Comparison of ENCODE assay signal across 20 cellular contexts in the genomic region with DNA sequence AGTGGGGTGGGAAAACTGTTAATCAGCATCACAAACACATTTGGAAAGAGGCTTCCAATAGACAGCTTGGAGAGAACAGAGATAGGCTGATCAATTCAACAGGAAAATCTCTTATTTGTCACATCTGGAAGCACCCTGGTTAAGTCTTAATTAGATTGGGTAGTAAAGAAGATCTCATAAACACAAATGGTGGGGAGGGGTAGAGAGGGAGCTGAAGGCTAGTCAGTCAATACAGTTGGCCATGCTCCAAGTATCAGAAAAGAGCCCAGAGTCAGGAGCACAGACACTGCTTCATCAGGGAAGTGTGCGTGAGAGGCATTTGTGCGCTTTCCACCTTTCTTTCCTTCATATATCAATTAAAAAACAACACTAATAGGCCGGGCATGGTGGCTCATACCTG.
DNase-seq lines count a peak whose midpoint lies in the region; ATAC-seq and TF ChIP-seq lines count a peak whose summit lies in the region.
"Had no signal": no experiment of that assay in that cellular context is flagged by ENCODE, and none has a peak within 500 bp of the region (broad histone marks: within the 10 kb centered on the region; RNA-seq: fewer than 3 reads in every experiment).

No MANE protein-coding gene starts in this region.

- H3K36me3 ChIP-seq in SK-N-SH (replicated peaks in 1 of 2; ENCODE audit: control insufficient read depth in 1 of 2, insufficient read depth in 2 of 2, low read length in 1 of 2) (no peaks in the 10 kb centered on the region), WERI-Rb-1 (no peaks in the 10 kb centered on the region), mesendoderm (ENCODE audit: control insufficient read depth, insufficient read depth, low read length) (no peaks in the 10 kb centered on the region), esophagus squamous epithelium (no peaks in the 10 kb centered on the region)
- H3K36me3 ChIP-seq: BLaER1, HAP-1 had no signal

- H3K27ac ChIP-seq in SK-N-SH (ENCODE audit: low read depth in 2 of 2, low read length in 1 of 2) (peak overlapping the region in 1 of 2 experiments; percentile 93; a peak in 2 of 4 replicates), WERI-Rb-1 (peak overlapping the region; percentile 3; the same call in 1 of the 2 replicates), mesendoderm (ENCODE audit: low read depth, low read length) (no peak overlapping the region), esophagus squamous epithelium (no peak overlapping the region)
- H3K27ac ChIP-seq: 22Rv1, BLaER1, C4-2B had no signal

- no peak overlapping the region for H3K18ac ChIP-seq in mesendoderm (ENCODE audit: low read length)

- H4K20me1 ChIP-seq in SK-N-SH (ENCODE audit: insufficient read depth), result no peaks in the 10 kb centered on the region
- H4K20me1 ChIP-seq: BLaER1 had no signal

- H4K5ac ChIP-seq in mesendoderm (ENCODE audit: low read length), result no peak overlapping the region

- TF ChIP-seq CTCF in SK-N-SH (IDR thresholded peaks at IDR 0.05) (no peak), WERI-Rb-1 (IDR thresholded peaks at IDR 0.05; ENCODE audit: low read depth, low read length) (no peak), esophagus squamous epithelium (IDR thresholded peaks at IDR 0.05) (no peak)

- H3K9me3 ChIP-seq in SK-N-SH (no peaks in the 10 kb centered on the region), WERI-Rb-1 (ENCODE audit: severe bottlenecking) (no peaks in the 10 kb centered on the region), esophagus squamous epithelium (no peaks in the 10 kb centered on the region)
- H3K9me3 ChIP-seq: BLaER1, Caco-2, HAP-1 had no signal

- H3K4me3 Mint-ChIP-seq in naive thymus-derived CD8-positive, alpha-beta T cell, result no peak overlapping the region
- no peak overlapping the region for H3K4me3 Mint-ChIP-seq in activated T-cell treated with anti-CD3 and anti-CD28 coated beads, Interleukin-2, amount 50 U/mL, for 4 hours
- H3K4me3 Mint-ChIP-seq: B cell; CD4-positive, CD25-positive, alpha-beta regulatory T cell; CD8-positive, alpha-beta T cell; HFFc6 had no signal

- no peak for TF ChIP-seq RAD21 in SK-N-SH (IDR thresholded peaks at IDR 0.05; ENCODE audit: low read length)

- no peak for ATAC-seq in SK-N-SH treated with all-trans-retinoic acid at 6 μM for 48 hours
- ATAC-seq in naive thymus-derived CD8-positive, alpha-beta T cell, result no peak
- ATAC-seq in activated T-cell treated with anti-CD3 and anti-CD28 coated beads, Interleukin-2, amount 50 U/mL, for 4 hours, result no peak
- ATAC-seq: CD8-positive, alpha-beta T cell had no signal

- no peaks in the 10 kb centered on the region for H3K79me1 ChIP-seq in mesendoderm (ENCODE audit: low read length)

- no peak overlapping the region for H4K8ac ChIP-seq in mesendoderm (ENCODE audit: low read depth, low read length)

- no peak overlapping the region for H2AK5ac ChIP-seq in mesendoderm (ENCODE audit: low read length)

- no peak overlapping the region for H2BK120ac ChIP-seq in mesendoderm (ENCODE audit: low read depth, low read length)

- no peak for TF ChIP-seq EP300 in SK-N-SH (IDR thresholded peaks at IDR 0.05; ENCODE audit: borderline replicate concordance in 1 of 2, low read depth in 1 of 2, low read length in 1 of 2)

- H3K56ac ChIP-seq in mesendoderm (ENCODE audit: low read length), result no peak overlapping the region

- no peaks in the 10 kb centered on the region for H3K9me2 ChIP-seq in SK-N-SH

- CTCF ChIA-PET in SK-N-SH (lab: Yijun Ruan, JAX), result interaction anchor here (1.1 kb wide), 2 partner anchors 210 to 328 kb away, joined by 3 to 8 read pairs; no protein-coding TSS in a partner anchor

- H2BK5ac ChIP-seq in mesendoderm (ENCODE audit: low read length), result no peak overlapping the region

- intact Hi-C loops in esophagus squamous epithelium (cut with DNase I), result no loop called here

- H3K4me1 Mint-ChIP-seq in naive thymus-derived CD8-positive, alpha-beta T cell, result no peaks in the 10 kb centered on the region
- H3K4me1 Mint-ChIP-seq in activated T-cell treated with anti-CD3 and anti-CD28 coated beads, Interleukin-2, amount 50 U/mL, for 4 hours (ENCODE audit: low read depth), result no peaks in the 10 kb centered on the region
- H3K4me1 Mint-ChIP-seq: B cell; CD4-positive, CD25-positive, alpha-beta regulatory T cell had no signal

- H3K4me2 ChIP-seq in SK-N-SH (no peak overlapping the region), mesendoderm (ENCODE audit: low read length) (no peak overlapping the region)
- H3K4me2 ChIP-seq: BLaER1 had no signal

- peaks cover 0 to 11% (median 0%) of the 10 kb centered on the region in 9 donors for H3K9me3 Mint-ChIP-seq in naive thymus-derived CD8-positive, alpha-beta T cell
- peaks cover 3% of the 10 kb centered on the region for H3K9me3 Mint-ChIP-seq in activated T-cell treated with anti-CD3 and anti-CD28 coated beads, Interleukin-2, amount 50 U/mL, for 4 hours
- H3K9me3 Mint-ChIP-seq: CD8-positive, alpha-beta T cell had no signal

- WGBS in SK-N-SH (ENCODE audit: low lambda C conversion rate), result 59% methylated on average over 3 of the region's 3 CpGs
- WGBS in mesendoderm (ENCODE audit: extremely low coverage, insufficient coverage, low lambda C conversion rate), result no CpG with 5 or more reads among the region's 3 CpGs
- whole genome bisulfite sequencing in esophagus squamous epithelium, 2 donors, result 83 to 87% methylated on average over 3 of the region's 3 CpGs

- H3K79me2 ChIP-seq in SK-N-SH (ENCODE audit: insufficient read depth) (no peaks in the 10 kb centered on the region), mesendoderm (ENCODE audit: control insufficient read depth, insufficient read depth, low read length) (no peaks in the 10 kb centered on the region)

- no peaks in the 10 kb centered on the region for H3K36me3 Mint-ChIP-seq in naive thymus-derived CD8-positive, alpha-beta T cell
- H3K36me3 Mint-ChIP-seq in activated T-cell treated with anti-CD3 and anti-CD28 coated beads, Interleukin-2, amount 50 U/mL, for 4 hours (ENCODE audit: insufficient read depth), result no peaks in the 10 kb centered on the region
- H3K36me3 Mint-ChIP-seq: CD8-positive, alpha-beta T cell had no signal

- H3K27me3 ChIP-seq in SK-N-SH (ENCODE audit: insufficient read depth) (no peaks in the 10 kb centered on the region), WERI-Rb-1 (ENCODE audit: insufficient read depth, low read depth, severe bottlenecking) (no peaks in the 10 kb centered on the region), mesendoderm (ENCODE audit: insufficient read depth, low read length, poor library complexity) (no peaks in the 10 kb centered on the region), esophagus squamous epithelium (no peaks in the 10 kb centered on the region)
- H3K27me3 ChIP-seq: BLaER1 had no signal

- H3K4me1 ChIP-seq in SK-N-SH (ENCODE audit: control insufficient read depth in 1 of 2, insufficient read depth in 2 of 2, low read depth in 1 of 2, low read length in 1 of 2) (peaks cover 6 to 35% of the 10 kb centered on the region in 2 experiments; a peak in 2 of 4 replicates), mesendoderm (ENCODE audit: control insufficient read depth, low read depth, low read length) (no peaks in the 10 kb centered on the region), esophagus squamous epithelium (no peaks in the 10 kb centered on the region)
- H3K4me1 ChIP-seq: BLaER1, Caco-2, HAP-1 had no signal

- H2BK15ac ChIP-seq in mesendoderm (replicated peaks; ENCODE audit: low read depth), result no peak overlapping the region

- H3F3A ChIP-seq in SK-N-SH (replicated peaks; ENCODE audit: insufficient read depth), result no peaks in the 10 kb centered on the region

- H3K4ac ChIP-seq in mesendoderm (ENCODE audit: low read depth, low read length), result no peak overlapping the region

- peak; percentile 21 for DNase-seq in SK-N-SH
- DNase-seq in WERI-Rb-1, result peak; percentile 35
- peak; percentile 8 for DNase-seq in mesendoderm
- DNase-seq in naive thymus-derived CD8-positive, alpha-beta T cell, result no peak
- no peak for DNase-seq in NCI-H1417 (lab: John Stamatoyannopoulos, UW)
- no peak for DNase-seq in activated T-cell treated with anti-CD3 and anti-CD28 coated beads, Interleukin-2, amount 50 U/mL, for 4 hours
- DNase-seq in esophagus squamous epithelium (lab: John Stamatoyannopoulos, UW), result no peak
- DNase-seq: Caco-2; CD4-positive, CD25-positive, alpha-beta regulatory T cell; CD8-positive, alpha-beta T cell; DMS153; DND-41; GOT3; HFFc6 had no signal

- TF ChIP-seq POLR2A in esophagus squamous epithelium (IDR thresholded peaks at IDR 0.05), result no peak

- H3K9ac ChIP-seq in SK-N-SH (no peak overlapping the region), mesendoderm (ENCODE audit: low read length) (no peak overlapping the region)
- H3K9ac ChIP-seq: BLaER1 had no signal

- H3K23ac ChIP-seq in mesendoderm (ENCODE audit: low read length), result no peak overlapping the region

- H3K27me3 Mint-ChIP-seq in naive thymus-derived CD8-positive, alpha-beta T cell, result peaks cover 0 to 18% (median 6%) of the 10 kb centered on the region in 5 donors
- no peaks in the 10 kb centered on the region for H3K27me3 Mint-ChIP-seq in activated T-cell treated with anti-CD3 and anti-CD28 coated beads, Interleukin-2, amount 50 U/mL, for 4 hours (ENCODE audit: low read depth)
- H3K27me3 Mint-ChIP-seq: B cell; CD4-positive, CD25-positive, alpha-beta regulatory T cell had no signal

- no peak overlapping the region for H3K27ac Mint-ChIP-seq in naive thymus-derived CD8-positive, alpha-beta T cell
- H3K27ac Mint-ChIP-seq: B cell; CD4-positive, CD25-positive, alpha-beta regulatory T cell; CD8-positive, alpha-beta T cell; HFFc6 had no signal

- H3K4me3 ChIP-seq in SK-N-SH (ENCODE audit: low read depth in 2 of 2, low read length in 1 of 2) (no peak overlapping the region), WERI-Rb-1 (ENCODE audit: low read depth, low read length) (no peak overlapping the region), mesendoderm (ENCODE audit: low read length) (no peak overlapping the region), esophagus squamous epithelium (no peak overlapping the region)
- H3K4me3 ChIP-seq: BLaER1, HAP-1 had no signal

- POLR2A ChIA-PET in SK-N-SH (lab: Yijun Ruan, JAX), result interaction anchor here (1.0 to 2.0 kb wide), 2 partner anchors 11 to 35 kb away, joined by 3 to 6 read pairs; no protein-coding TSS in a partner anchor
- POLR2A ChIA-PET in naive thymus-derived CD8-positive, alpha-beta T cell (lab: Charles Lee), result no interaction called here

- no peak overlapping the region for H2AFZ ChIP-seq in SK-N-SH (ENCODE audit: low read depth)

TF ChIP-seq in SK-N-SH treated with all-trans-retinoic acid at 6 μM for 48 hours, 23 proteins besides CTCF, POLR2A, EP300 and RAD21 (continues in another document):
- TF ChIP-seq ESRRG (CRISPR knock-in tag; IDR thresholded peaks at IDR 0.05) (no peak), OSR1 (CRISPR knock-in tag; IDR thresholded peaks at IDR 0.05) (no peak), GLIS3 (CRISPR knock-in tag; IDR thresholded peaks at IDR 0.05) (no peak), ZNF70 (CRISPR knock-in tag; IDR thresholded peaks at IDR 0.05) (no peak)

Comparison
In these comparisons a context has a peak if more than half of its experiments do, and no peak if none do; other contexts are left out.
1. DNase-seq: peak in SK-N-SH (single experiment), WERI-Rb-1 (single experiment) and mesendoderm (single experiment); none in naive thymus-derived CD8-positive, alpha-beta T cell (0 of 10), NCI-H1417 (0 of 3), activated T-cell treated with anti-CD3 and anti-CD28 coated beads, Interleukin-2, amount 50 U/mL, for 4 hours (single experiment) and esophagus squamous epithelium (single experiment).